ENCODE assay signal across 8 cellular contexts in genomic region chr19:18789883-18790565, GRCh38. TPM values are rescaled to one million over a fixed set of nuclear protein-coding genes. Genes with fewer than 3 reads are reported as not detected.
DNase-seq lines count a peak whose midpoint lies in the region; ATAC-seq and TF ChIP-seq lines count a peak whose summit lies in the region.

No MANE protein-coding gene starts in this region.

- H3K27ac Mint-ChIP-seq in CD4-positive, CD25-positive, alpha-beta regulatory T cell: peak overlapping the region in 1 of 3 donors; percentile 26

- H3K9me3 ChIP-seq in CD4-positive, CD25-positive, alpha-beta regulatory T cell (ENCODE audit: control insufficient read depth in 2 of 2, low read length in 2 of 2): no peaks in the 10 kb centered on the region
- H3K9me3 ChIP-seq in body of pancreas (no peaks in the 10 kb centered on the region), muscle layer of colon (ENCODE audit: low read length) (no peaks in the 10 kb centered on the region), Karpas-422 (ENCODE audit: low read length) (no peaks in the 10 kb centered on the region)

- peaks cover 81% of the 10 kb centered on the region for H3K27me3 Mint-ChIP-seq in CD4-positive, CD25-positive, alpha-beta regulatory T cell

- intact Hi-C loops in body of pancreas (cut with DNase I): no loop called here

- H3K9me2 ChIP-seq in Karpas-422 (replicated peaks; ENCODE audit: insufficient read depth, low read length): no peaks in the 10 kb centered on the region

- H3K27me3 ChIP-seq in CD4-positive, CD25-positive, alpha-beta regulatory T cell (ENCODE audit: control insufficient read depth, insufficient read depth, low read length): peaks cover 9% of the 10 kb centered on the region
- H3K27me3 ChIP-seq in body of pancreas: peaks cover 16 to 43% of the 10 kb centered on the region in 2 donors
- H3K27me3 ChIP-seq in muscle layer of colon (ENCODE audit: control insufficient read depth in 1 of 2, insufficient read depth in 2 of 2, low read length in 2 of 2): peaks cover 45 to 84% of the 10 kb centered on the region in 2 donors
- no peaks in the 10 kb centered on the region for H3K27me3 ChIP-seq in Karpas-422 (ENCODE audit: low read length)

- no peaks in the 10 kb centered on the region for H3K36me3 Mint-ChIP-seq in CD4-positive, CD25-positive, alpha-beta regulatory T cell

- no peak overlapping the region for H2AFZ ChIP-seq in Karpas-422 (ENCODE audit: low read length)

- H3K4me1 Mint-ChIP-seq in CD4-positive, CD25-positive, alpha-beta regulatory T cell: peaks cover 0 to 43% (median 20%) of the 10 kb centered on the region in 4 donors

- H3K27ac ChIP-seq in CD4-positive, CD25-positive, alpha-beta regulatory T cell (ENCODE audit: insufficient read depth, low read length, poor library complexity, severe bottlenecking): no peak overlapping the region
- H3K27ac ChIP-seq in body of pancreas (no peak overlapping the region), muscle layer of colon (ENCODE audit: low read depth, low read length) (no peak overlapping the region), Karpas-422 (ENCODE audit: low read length) (no peak overlapping the region)

- ATAC-seq in CD4-positive, CD25-positive, alpha-beta regulatory T cell (ENCODE audit: low read depth in 2 of 2): no peak
- peak; percentile 12 for ATAC-seq in body of pancreas
- ATAC-seq in HG03432 (IDR thresholded peaks at IDR 0.05; ENCODE audit: unreplicated experiment): no peak

- H3K4me1 ChIP-seq in CD4-positive, CD25-positive, alpha-beta regulatory T cell (ENCODE audit: control insufficient read depth, insufficient read depth, low read length, poor library complexity, severe bottlenecking): peaks cover 43% of the 10 kb centered on the region
- peaks cover 44% of the 10 kb centered on the region for H3K4me1 ChIP-seq in body of pancreas
- peaks cover 5% of the 10 kb centered on the region for H3K4me1 ChIP-seq in muscle layer of colon (ENCODE audit: insufficient read depth, low read length)
- H3K4me1 ChIP-seq in Karpas-422 (ENCODE audit: low read length): peaks cover 3% of the 10 kb centered on the region; the same call in 1 of the 2 replicates

- peak in 1 of 3 donors; percentile 18 for DNase-seq in CD4-positive, CD25-positive, alpha-beta regulatory T cell
- DNase-seq in NCI-H146 treated with DMSO at 0.1 percent for 48 hours (lab: John Stamatoyannopoulos, UW; ENCODE audit: unreplicated experiment) (peak; percentile 55), body of pancreas (peak in 3 of 4 donors; percentile 32 to 41 (median 40)), retina (no peak), Karpas-422 (no peak), NCI-H1436 (lab: John Stamatoyannopoulos, UW) (no peak)

- no peaks in the 10 kb centered on the region for H4K20me1 ChIP-seq in Karpas-422 (ENCODE audit: insufficient read depth, low read depth, low read length)

- no peak overlapping the region for H3K9ac ChIP-seq in muscle layer of colon (ENCODE audit: low read length)
- H3K9ac ChIP-seq in Karpas-422 (ENCODE audit: low read length): no peak overlapping the region

- no peak overlapping the region for H3K4me3 ChIP-seq in CD4-positive, CD25-positive, alpha-beta regulatory T cell (ENCODE audit: low read depth, low read length)
- H3K4me3 ChIP-seq in body of pancreas: no peak overlapping the region
- H3K4me3 ChIP-seq in muscle layer of colon (ENCODE audit: low read depth in 1 of 2, low read length in 2 of 2): peak overlapping the region; percentile 21 to 32
- H3K4me3 ChIP-seq in Karpas-422 (ENCODE audit: low read length): no peak overlapping the region

- peaks cover 0 to 6% (median 0%) of the 10 kb centered on the region in 7 donors for H3K9me3 Mint-ChIP-seq in CD4-positive, CD25-positive, alpha-beta regulatory T cell

- WGBS in body of pancreas, 2 donors: 2 to 4% methylated on average over 19 to 64 of the region's 65 CpGs

- no peak for TF ChIP-seq POLR2A in body of pancreas (IDR thresholded peaks at IDR 0.05)

- TF ChIP-seq CTCF in body of pancreas (IDR thresholded peaks at IDR 0.05): no peak

- H3K36me3 ChIP-seq in CD4-positive, CD25-positive, alpha-beta regulatory T cell (ENCODE audit: control insufficient read depth, insufficient read depth, low read length): no peaks in the 10 kb centered on the region
- H3K36me3 ChIP-seq in body of pancreas (replicated peaks in 1 of 2; ENCODE audit: insufficient read depth in 1 of 2, low read depth in 2 of 2) (no peaks in the 10 kb centered on the region), muscle layer of colon (ENCODE audit: insufficient read depth, low read length) (no peaks in the 10 kb centered on the region), Karpas-422 (ENCODE audit: insufficient read depth, low read length) (no peaks in the 10 kb centered on the region)

- no peaks in the 10 kb centered on the region for H3K79me2 ChIP-seq in Karpas-422 (ENCODE audit: low read length)

- H3K4me2 ChIP-seq in Karpas-422 (ENCODE audit: low read depth, low read length, poor library complexity, severe bottlenecking): no peak overlapping the region

- peak overlapping the region in 3 of 4 donors; percentile 78 to 89 (median 88) for H3K4me3 Mint-ChIP-seq in CD4-positive, CD25-positive, alpha-beta regulatory T cell

RNA-seq across cellular contexts. Expression of gene COMP, which starts 1.1 kb away (rescaled TPM):
- total RNA-seq in CD4-positive, CD25-positive, alpha-beta regulatory T cell: not detected
- polyA plus RNA-seq in CD4-positive, CD25-positive, alpha-beta regulatory T cell: not detected
- total RNA-seq in body of pancreas: 1 to 10 TPM in 1 of 2 donors, under 1 TPM in 1; 0.33 to 6.0 TPM
- total RNA-seq in Karpas-422 (2014; rRNA removed; shearing (Covaris generic); ENCODE audit: low replicate concordance): not detected in 2 replicates

RNA-seq across cellular contexts. Expression of gene UPF1, which starts 41.7 kb away (rescaled TPM):
- 140 TPM for total RNA-seq in CD4-positive, CD25-positive, alpha-beta regulatory T cell
- polyA plus RNA-seq in CD4-positive, CD25-positive, alpha-beta regulatory T cell: 10 to 100 TPM in 2 of 4 donors, 1 to 10 TPM in 2; 8.6 to 11.9 (median 9.8) TPM
- 10 to 100 TPM; 38.9 to 59.0 TPM for total RNA-seq in body of pancreas
- 30.6 and 85.5 TPM in 2 replicates for total RNA-seq in Karpas-422 (2014; rRNA removed; shearing (Covaris generic); ENCODE audit: low replicate concordance)

Comparison
In these comparisons a context has a peak if more than half of its experiments do, and no peak if none do; other contexts are left out.
1. DNase-seq: peak in NCI-H146 treated with DMSO at 0.1 percent for 48 hours (single experiment) and body of pancreas (3 of 4); none in retina (single experiment), Karpas-422 (single experiment) and NCI-H1436 (single experiment).
2. H3K4me3 ChIP-seq: peak in muscle layer of colon (2 of 2); none in CD4-positive, CD25-positive, alpha-beta regulatory T cell (single experiment), body of pancreas (0 of 2) and Karpas-422 (single experiment).